ENCODE assay signal across 18 cellular contexts in genomic region chr15:45387379-45388007, GRCh38. TPM values are rescaled to one million over a fixed set of nuclear protein-coding genes. Genes with fewer than 3 reads are reported as not detected.
A peak's percentile ranks its signal among the peaks of the same experiment; 100 is the strongest.
DNase-seq lines count a peak whose midpoint lies in the region; ATAC-seq and TF ChIP-seq lines count a peak whose summit lies in the region.
"Had no signal": no experiment of that assay in that cellular context is flagged by ENCODE, and none has a peak within 500 bp of the region (broad histone marks: within the 10 kb centered on the region; RNA-seq: fewer than 3 reads in every experiment).

No MANE protein-coding gene starts in this region.

- ATAC-seq in RWPE2 (ENCODE audit: low read depth), result peak; percentile 94
- peak in 2 of 4 donors; percentile 71 to 91 for ATAC-seq in psoas muscle
- ATAC-seq in GM21360 (IDR thresholded peaks at IDR 0.05; ENCODE audit: unreplicated experiment), result no peak
- ATAC-seq in GM21529 (IDR thresholded peaks at IDR 0.05; ENCODE audit: unreplicated experiment), result no peak

- intact Hi-C loops in left ventricle myocardium inferior (cut with micrococcal nuclease), result no loop called here
- intact Hi-C loops in psoas muscle (cut with DNase I), result no loop called here

- no peaks in the 10 kb centered on the region for H3K27me3 ChIP-seq in RWPE2 (ENCODE audit: insufficient read depth, poor library complexity, severe bottlenecking)
- H3K27me3 ChIP-seq in left ventricle myocardium inferior (ENCODE audit: low read depth), result no peaks in the 10 kb centered on the region
- H3K27me3 ChIP-seq in psoas muscle (ENCODE audit: insufficient read depth in 3 of 3, low read length in 2 of 3), result no peaks in the 10 kb centered on the region

- no peak for TF ChIP-seq CTCF in RWPE2 (IDR thresholded peaks at IDR 0.05; ENCODE audit: poor library complexity, severe bottlenecking)
- TF ChIP-seq CTCF in left ventricle myocardium inferior (IDR thresholded peaks at IDR 0.05; ENCODE audit: borderline replicate concordance), result no peak
- TF ChIP-seq CTCF in psoas muscle (IDR thresholded peaks at IDR 0.05), result no peak

- 12 to 33% (median 12%) methylated on average over 1 of the region's 1 CpG for WGBS in psoas muscle, 3 donors

- peaks cover 14% of the 10 kb centered on the region for H3K4me1 ChIP-seq in RWPE2 (ENCODE audit: insufficient read depth, poor library complexity, severe bottlenecking)
- H3K4me1 ChIP-seq in left ventricle myocardium inferior, result peaks cover 45% of the 10 kb centered on the region
- H3K4me1 ChIP-seq in psoas muscle, result peaks cover 18% of the 10 kb centered on the region

- no peaks in the 10 kb centered on the region for H3K9me3 ChIP-seq in RWPE2 (ENCODE audit: severe bottlenecking)
- H3K9me3 ChIP-seq in left ventricle myocardium inferior (replicated peaks), result no peaks in the 10 kb centered on the region
- H3K9me3 ChIP-seq in psoas muscle, result no peaks in the 10 kb centered on the region

- H3K4me3 ChIP-seq in RWPE2 (ENCODE audit: severe bottlenecking) (no peak overlapping the region), left ventricle myocardium inferior (no peak overlapping the region), psoas muscle (no peak overlapping the region)
- H3K4me3 ChIP-seq: GM23248 had no signal

- H3K36me3 ChIP-seq in RWPE2 (ENCODE audit: low read depth), result no peaks in the 10 kb centered on the region
- no peaks in the 10 kb centered on the region for H3K36me3 ChIP-seq in left ventricle myocardium inferior
- H3K36me3 ChIP-seq in psoas muscle (ENCODE audit: insufficient read depth in 1 of 2, low read depth in 1 of 2), result no peaks in the 10 kb centered on the region
- H3K36me3 ChIP-seq: WERI-Rb-1 had no signal

- H3K27ac ChIP-seq in RWPE2 (ENCODE audit: poor library complexity, severe bottlenecking), result peak overlapping the region; percentile 10
- peak overlapping the region; percentile 89 for H3K27ac ChIP-seq in left ventricle myocardium inferior (replicated peaks)
- peak overlapping the region; percentile 43 for H3K27ac ChIP-seq in psoas muscle
- H3K27ac ChIP-seq: GM23248, WERI-Rb-1 had no signal

- DNase-seq in ELR (ENCODE audit: low read depth) (peak; percentile 36), RWPE2 (ENCODE audit: low spot score) (no peak), left ventricle myocardium inferior (no peak), psoas muscle (no peak), HK-2 (ENCODE audit: unreplicated experiment) (no peak), SW480 (ENCODE audit: low spot score) (no peak)
- DNase-seq: activated CD4-positive, alpha-beta memory T cell treated with anti-CD3 and anti-CD28 coated beads, Interleukin-2, amount 10 ng/mL, durations not matched to agents 7 days and 5 days; activated naive CD4-positive, alpha-beta T cell treated with anti-CD3 and anti-CD28 coated beads for 36 hours; activated T-cell treated with anti-CD3 and anti-CD28 coated beads, Interleukin-2, amount 50 U/mL, for 1 hour; Calu3; GM23248; NCI-H146; NCI-H2227 treated with DMSO at 0.1 percent for 48 hours; SHP77; stimulated activated CD4-positive, alpha-beta T cell treated with anti-CD3 and anti-CD28 coated beads, Interleukin-4, amount 100 ng/mL, for 1 hour; WERI-Rb-1 had no signal

RNA-seq across cellular contexts. Expression of gene GATM, which starts 9.1 kb away (rescaled TPM):
- total RNA-seq in left ventricle myocardium inferior, result 9.3 TPM
- total RNA-seq in psoas muscle, result 10 to 100 TPM; 20.8 to 41.3 (median 26.2) TPM
- 10 to 100 TPM; 13.1 to 21.4 (median 16.5) TPM for polyA plus RNA-seq in psoas muscle
- total RNA-seq: GM23248 had no signal
- polyA plus RNA-seq: GM23248 had no signal

Comparison
In these comparisons a context has a peak if more than half of its experiments do, and no peak if none do; other contexts are left out.
1. H3K27ac ChIP-seq: peak in every context shown above with its lines; median percentile 89 in left ventricle myocardium inferior; 43 in psoas muscle; 10 in RWPE2.